10 cellular contexts compared by ENCODE assay signal in genomic region chr5:177116631-177117373, GRCh38. TPM values are rescaled to one million over a fixed set of nuclear protein-coding genes. Genes with fewer than 3 reads are reported as not detected.
DNase-seq lines count a peak whose midpoint lies in the region; ATAC-seq lines count a peak whose summit lies in the region.
"Had no signal": no experiment of that assay in that cellular context is flagged by ENCODE, and none has a peak within 500 bp of the region (broad histone marks: within the 10 kb centered on the region; RNA-seq: fewer than 3 reads in every experiment).

No MANE protein-coding gene starts in this region.

- H3K4me1 ChIP-seq in ACC112 (ENCODE audit: control insufficient read depth, insufficient read depth, low read length, unreplicated experiment) (peaks cover 8% of the 10 kb centered on the region), mesendoderm (ENCODE audit: control insufficient read depth, low read depth, low read length) (no peaks in the 10 kb centered on the region)
- H3K4me1 ChIP-seq in effector memory CD4-positive, alpha-beta T cell (ENCODE audit: control insufficient read depth, insufficient read depth, low read length, poor library complexity, severe bottlenecking) = peaks cover 17% of the 10 kb centered on the region

- H2AK5ac ChIP-seq in mesendoderm (ENCODE audit: low read length) = no peak overlapping the region

- no peak overlapping the region for H3K18ac ChIP-seq in mesendoderm (ENCODE audit: low read length)

- H3K56ac ChIP-seq in mesendoderm (ENCODE audit: low read length) = peak overlapping the region; percentile 77

- peak overlapping the region; percentile 29 for H3K9ac ChIP-seq in mesendoderm (ENCODE audit: low read length)

- ATAC-seq in HG02642 (IDR thresholded peaks at IDR 0.05; ENCODE audit: poor library complexity, unreplicated experiment) (peak; percentile 69), GM18519 (IDR thresholded peaks at IDR 0.05; ENCODE audit: low FRiP score, unreplicated experiment) (no peak)

- no peak overlapping the region for H2BK5ac ChIP-seq in mesendoderm (ENCODE audit: low read length)

- H4K5ac ChIP-seq in mesendoderm (ENCODE audit: low read length) = peak overlapping the region; percentile 17

- 0 out of 2 replicates have a peak overlapping the region, but pooled peaks have one; percentile 12 for H3K27ac ChIP-seq in ACC112 (ENCODE audit: low read depth, low read length)
- no peak overlapping the region for H3K27ac ChIP-seq in effector memory CD4-positive, alpha-beta T cell (ENCODE audit: insufficient read depth, low read length, poor library complexity, severe bottlenecking)
- H3K27ac ChIP-seq in mesendoderm (ENCODE audit: low read depth, low read length) = no peak overlapping the region
- H3K27ac ChIP-seq: C4-2B, cardiac muscle cell had no signal

- peak overlapping the region; percentile 98 for H2AFZ ChIP-seq in ACC112 (ENCODE audit: low read length, unreplicated experiment)

- peak overlapping the region; percentile 37 for H3K4ac ChIP-seq in mesendoderm (ENCODE audit: low read depth, low read length)

- H3K27me3 ChIP-seq in ACC112 (ENCODE audit: insufficient read depth, low read length) (no peaks in the 10 kb centered on the region), mesendoderm (ENCODE audit: insufficient read depth, low read length, poor library complexity) (no peaks in the 10 kb centered on the region)
- H3K27me3 ChIP-seq in effector memory CD4-positive, alpha-beta T cell (replicated peaks; ENCODE audit: control insufficient read depth, insufficient read depth, low read length, poor library complexity, severe bottlenecking) = no peaks in the 10 kb centered on the region

- H3K4me2 ChIP-seq in mesendoderm (ENCODE audit: low read length) = no peak overlapping the region

- H3K23ac ChIP-seq in mesendoderm (ENCODE audit: low read length) = no peak overlapping the region

- H3K4me3 ChIP-seq in ACC112 (ENCODE audit: low read depth, low read length) = peak overlapping the region; percentile 62
- no peak overlapping the region for H3K4me3 ChIP-seq in effector memory CD4-positive, alpha-beta T cell (ENCODE audit: insufficient read depth, low read depth, low read length, poor library complexity, severe bottlenecking)
- no peak overlapping the region for H3K4me3 ChIP-seq in mesendoderm (ENCODE audit: low read length)
- H3K4me3 ChIP-seq: cardiac muscle cell had no signal

- H2BK15ac ChIP-seq in mesendoderm (replicated peaks; ENCODE audit: low read depth) = no peak overlapping the region

- H3K36me3 ChIP-seq in ACC112 (ENCODE audit: insufficient read depth, low read length) (no peaks in the 10 kb centered on the region), mesendoderm (ENCODE audit: control insufficient read depth, insufficient read depth, low read length) (no peaks in the 10 kb centered on the region)
- H3K36me3 ChIP-seq in effector memory CD4-positive, alpha-beta T cell (ENCODE audit: control insufficient read depth, insufficient read depth, low read length) = no peaks in the 10 kb centered on the region
- H3K36me3 ChIP-seq: cardiac muscle cell had no signal

- H3K79me2 ChIP-seq in ACC112 (ENCODE audit: control insufficient read depth, insufficient read depth, low read length, unreplicated experiment) = no peaks in the 10 kb centered on the region
- no peaks in the 10 kb centered on the region for H3K79me2 ChIP-seq in mesendoderm (ENCODE audit: control insufficient read depth, insufficient read depth, low read length)

- H3K9me3 ChIP-seq in effector memory CD4-positive, alpha-beta T cell (ENCODE audit: control insufficient read depth, low read length) = no peaks in the 10 kb centered on the region

- WGBS in mesendoderm (ENCODE audit: extremely low coverage, insufficient coverage, low lambda C conversion rate) = no CpG with 5 or more reads among the region's 49 CpGs

- no peaks in the 10 kb centered on the region for H3K79me1 ChIP-seq in mesendoderm (ENCODE audit: low read length)

- peak; percentile 91 for DNase-seq in activated CD8-positive, alpha-beta memory T cell treated with anti-CD3 and anti-CD28 coated beads for 24 hours
- peak; percentile 65 to 78 (median 71) for DNase-seq in effector memory CD4-positive, alpha-beta T cell
- DNase-seq in mesendoderm (peak; percentile 92), NCI-H1105 (lab: John Stamatoyannopoulos, UW) (no peak)
- peak; percentile 64 for DNase-seq in stimulated activated CD8-positive, alpha-beta memory T cell treated with anti-CD3 and anti-CD28 coated beads, Interleukin-15, amount 100 ng/mL, for 1 hour (ENCODE audit: low read depth)

- no peak overlapping the region for H2BK120ac ChIP-seq in mesendoderm (ENCODE audit: low read depth, low read length)

- H4K8ac ChIP-seq in mesendoderm (ENCODE audit: low read depth, low read length) = peak overlapping the region; percentile 59

RNA-seq across cellular contexts. Expression of gene NSD1, which starts 16.8 kb away (rescaled TPM):
- polyA plus RNA-seq in mesendoderm (2013, experiment 1 of 2) = 38.2 TPM
- 38.5 TPM for polyA plus RNA-seq in mesendoderm (2013, experiment 2 of 2)

RNA-seq across cellular contexts. Expression of gene FGFR4, which starts 30.1 kb away (rescaled TPM):
- polyA plus RNA-seq in mesendoderm (2013, experiment 1 of 2) = 28.8 TPM
- 30.0 TPM for polyA plus RNA-seq in mesendoderm (2013, experiment 2 of 2)
